Comparison of ENCODE assay signal across 22 cellular contexts in genomic region chr11:69148377-69148762, GRCh38. TPM values are rescaled to one million over a fixed set of nuclear protein-coding genes. Genes with fewer than 3 reads are reported as not detected.
A peak's percentile ranks its signal among the peaks of the same experiment; 100 is the strongest.
DNase-seq lines count a peak whose midpoint lies in the region; ATAC-seq, FAIRE-seq and TF ChIP-seq lines count a peak whose summit lies in the region.
"Had no signal": no experiment of that assay in that cellular context is flagged by ENCODE, and none has a peak within 500 bp of the region (broad histone marks: within the 10 kb centered on the region; RNA-seq: fewer than 3 reads in every experiment).

No MANE protein-coding gene starts in this region.

- H3K27me3 Mint-ChIP-seq in activated CD4-positive, alpha-beta T cell treated with anti-CD3 and anti-CD28 coated beads, Interleukin-2, amount 10 ng/mL, durations not matched to agents 7 days and 5 days, result peaks cover 3% of the 10 kb centered on the region

- no peak overlapping the region for H3K27ac ChIP-seq in H1 (ENCODE audit: low read depth, low read length)
- H3K27ac ChIP-seq: 22Rv1, A549, HL-60 had no signal

- TF ChIP-seq RAD21 in H1 (IDR thresholded peaks at IDR 0.05 in 1 of 2, conservative IDR thresholded peaks at IDR 0.05 in 1 of 2; ENCODE audit: low read depth in 2 of 2, low read length in 2 of 2), result no peak

- WGBS in H1 (ENCODE audit: extremely low coverage in 1 of 2, insufficient coverage in 1 of 2, insufficient read length in 1 of 2, insufficient replicate concordance in 2 of 2, low coverage in 1 of 2, low lambda C conversion rate in 2 of 2, missing lambda C conversion rate in 1 of 2), 2 experiments, result 99% methylated on average over 13 of the region's 13 CpGs; no CpG with 5 or more reads in 1 of the 2 experiments

- ATAC-seq in GM19455 (IDR thresholded peaks at IDR 0.05; ENCODE audit: unreplicated experiment) (no peak), GM21717 (IDR thresholded peaks at IDR 0.05; ENCODE audit: unreplicated experiment) (no peak)
- ATAC-seq: A549; CD8-positive, alpha-beta T cell had no signal

- H3K4me1 Mint-ChIP-seq in activated CD4-positive, alpha-beta T cell treated with anti-CD3 and anti-CD28 coated beads, Interleukin-2, amount 10 ng/mL, durations not matched to agents 7 days and 5 days, result no peaks in the 10 kb centered on the region

- H3K79me2 ChIP-seq in H1 (ENCODE audit: control insufficient read depth in 1 of 2, insufficient read depth in 2 of 2, low read length in 2 of 2), result no peaks in the 10 kb centered on the region

- TF ChIP-seq POLR2A in H1 (IDR thresholded peaks at IDR 0.05; ENCODE audit: control extremely low read depth in 1 of 2, low read depth in 2 of 2, low read length in 2 of 2), result no peak

- H3K79me1 ChIP-seq in H1 (ENCODE audit: low read depth, low read length), result no peaks in the 10 kb centered on the region

- no peak overlapping the region for H2BK20ac ChIP-seq in H1 (ENCODE audit: low read length)

- no peak overlapping the region for H2AFZ ChIP-seq in H1 (ENCODE audit: low read length)

- H3K23me2 ChIP-seq in H1 (ENCODE audit: low read depth, low read length), result no peaks in the 10 kb centered on the region

- H3K4me2 ChIP-seq in H1 (ENCODE audit: insufficient read depth in 1 of 2, low read depth in 2 of 2, low read length in 2 of 2), result no peak overlapping the region
- H3K4me2 ChIP-seq: A549 had no signal

- H4K20me1 ChIP-seq in H1 (replicated peaks in 1 of 2; ENCODE audit: control insufficient read depth in 1 of 2, insufficient read depth in 2 of 2, low read length in 2 of 2), result no peaks in the 10 kb centered on the region

- no peak overlapping the region for H3K9ac ChIP-seq in H1 (replicated peaks in 1 of 4; ENCODE audit: extremely low read depth in 1 of 4, low read depth in 3 of 4, low read length in 3 of 4)

- H3K4ac ChIP-seq in H1 (replicated peaks; ENCODE audit: insufficient read length, low read depth, low read length), result no peak overlapping the region

- peak overlapping the region; percentile 12; the same call in 1 of the 2 replicates for H4K8ac ChIP-seq in H1 (ENCODE audit: extremely low read depth, insufficient read depth, low read length)

- peaks cover 24% of the 10 kb centered on the region for H3K9me3 Mint-ChIP-seq in activated CD4-positive, alpha-beta T cell treated with anti-CD3 and anti-CD28 coated beads, Interleukin-2, amount 10 ng/mL, durations not matched to agents 7 days and 5 days

- H3K9me3 ChIP-seq in H1 (ENCODE audit: insufficient read depth in 2 of 2, low read depth in 1 of 2, low read length in 1 of 2), result peaks cover 13 to 16% of the 10 kb centered on the region in 2 experiments; a peak in 3 of 4 replicates

- H4K91ac ChIP-seq in H1 (replicated peaks; ENCODE audit: insufficient read length, low read length), result no peak overlapping the region

- POLR2A ChIA-PET in activated CD4-positive, alpha-beta T cell treated with anti-CD3 and anti-CD28 coated beads, Interleukin-2, amount 10 ng/mL, durations not matched to agents 7 days and 5 days (lab: Charles Lee), result no interaction called here
- POLR2A ChIA-PET in H1 (lab: Charles Lee; ENCODE audit: partially characterized antibody), result no interaction called here

- TF ChIP-seq CTCF in H1 (IDR thresholded peaks at IDR 0.05; ENCODE audit: control extremely low read depth in 1 of 3, insufficient read depth in 1 of 3, low read depth in 1 of 3, low read length in 3 of 3), result no peak

- H3K4me1 ChIP-seq in H1 (replicated peaks in 1 of 4; ENCODE audit: control insufficient read depth in 3 of 4, insufficient read depth in 4 of 4, low read length in 3 of 4), result peaks cover 0 to 10% (median 5%) of the 10 kb centered on the region in 4 experiments
- H3K4me1 ChIP-seq: A549 had no signal

- H4K5ac ChIP-seq in H1 (ENCODE audit: insufficient read length, low read depth, low read length), result no peak overlapping the region

- H3K27ac Mint-ChIP-seq in activated CD4-positive, alpha-beta T cell treated with anti-CD3 and anti-CD28 coated beads, Interleukin-2, amount 10 ng/mL, durations not matched to agents 7 days and 5 days, result peak overlapping the region; percentile 71
- H3K27ac Mint-ChIP-seq: CD8-positive, alpha-beta T cell; IgD-negative memory B cell had no signal

- H3K18ac ChIP-seq in H1 (ENCODE audit: extremely low read depth, low read length), result no peak overlapping the region

- H3K4me3 Mint-ChIP-seq in activated CD4-positive, alpha-beta T cell treated with anti-CD3 and anti-CD28 coated beads, Interleukin-2, amount 10 ng/mL, durations not matched to agents 7 days and 5 days, result no peak overlapping the region
- H3K4me3 Mint-ChIP-seq: CD8-positive, alpha-beta T cell had no signal

- intact Hi-C loops in posterior vena cava (cut with DNase I), result no loop called here

- H2BK5ac ChIP-seq in H1 (ENCODE audit: low read depth, low read length), result no peak overlapping the region

- no peak for FAIRE-seq in H1 (lab: Jason Lieb, UNC)
- FAIRE-seq: A549, GM19239, H54 had no signal

- H2BK15ac ChIP-seq in H1 (ENCODE audit: low read length), result no peak overlapping the region

- no peak overlapping the region for H3K56ac ChIP-seq in H1 (replicated peaks; ENCODE audit: insufficient read length, low read depth, low read length)

- H3K36me3 Mint-ChIP-seq in activated CD4-positive, alpha-beta T cell treated with anti-CD3 and anti-CD28 coated beads, Interleukin-2, amount 10 ng/mL, durations not matched to agents 7 days and 5 days (ENCODE audit: low read depth), result peaks cover 4% of the 10 kb centered on the region

- no peak for TF ChIP-seq EP300 in H1 (IDR thresholded peaks at IDR 0.05; ENCODE audit: borderline replicate concordance in 1 of 2, low read depth in 2 of 2, low read length in 2 of 2)

- no peak overlapping the region for H3K14ac ChIP-seq in H1 (ENCODE audit: insufficient read length)

- no peak for DNase-seq in activated CD4-positive, alpha-beta T cell treated with anti-CD3 and anti-CD28 coated beads, Interleukin-2, amount 10 ng/mL, durations not matched to agents 7 days and 5 days
- DNase-seq in activated CD4-positive, alpha-beta T cell treated with anti-CD3 and anti-CD28 coated beads for 48 hours, result no peak
- DNase-seq in H1 (ENCODE audit: low read depth in 1 of 2, low spot score in 2 of 2) (no peak), posterior vena cava (ENCODE audit: low spot score) (peak; percentile 56), NCI-H2081 (lab: John Stamatoyannopoulos, UW) (no peak), NCI-H1105 (lab: John Stamatoyannopoulos, UW) (no peak)
- DNase-seq: AML-193; Calu3; CD8-positive, alpha-beta T cell; DMS79 treated with DMSO at 0.1 percent for 48 hours; GF-D8; HCEC 1CT; KG1 had no signal

- H2AK5ac ChIP-seq in H1 (ENCODE audit: low read depth, low read length), result no peak overlapping the region

- H3K4me3 ChIP-seq in H1 (ENCODE audit: extremely low read depth in 1 of 4, insufficient read depth in 2 of 4, low read depth in 3 of 4, low read length in 4 of 4), result no peak overlapping the region
- H3K4me3 ChIP-seq: A549 had no signal

- no peaks in the 10 kb centered on the region for H3K36me3 ChIP-seq in H1 (ENCODE audit: control insufficient read depth in 2 of 4, insufficient read depth in 4 of 4, low read length in 3 of 4)

- no peaks in the 10 kb centered on the region for H3K27me3 ChIP-seq in H1 (replicated peaks in 1 of 4; ENCODE audit: control insufficient read depth in 3 of 4, extremely low read depth in 1 of 4, insufficient read depth in 3 of 4, low read length in 3 of 4)

- no peak overlapping the region for H3K23ac ChIP-seq in H1 (ENCODE audit: insufficient read length)

- H2BK12ac ChIP-seq in H1 (ENCODE audit: low read depth, low read length), result no peak overlapping the region

- CTCF ChIA-PET in activated CD4-positive, alpha-beta T cell treated with anti-CD3 and anti-CD28 coated beads, Interleukin-2, amount 10 ng/mL, durations not matched to agents 7 days and 5 days (lab: Charles Lee), result no interaction called here
- CTCF ChIA-PET in H1 (lab: Charles Lee; ENCODE audit: partially characterized antibody), result interaction anchor here (3.8 kb wide), 1 partner anchor 17 kb away, joined by 22 read pairs; no protein-coding TSS in a partner anchor

- no peak overlapping the region for H2BK120ac ChIP-seq in H1 (replicated peaks; ENCODE audit: low read depth, low read length)

TF ChIP-seq in H1, 55 proteins besides CTCF, POLR2A, EP300 and RAD21:
- no peak for TF ChIP-seq SIRT6 (IDR thresholded peaks at IDR 0.05; ENCODE audit: low read length)
- no peak for TF ChIP-seq YY1 (IDR thresholded peaks at IDR 0.05; ENCODE audit: low read depth, low read length)
- no peak for TF ChIP-seq RNF2 (IDR thresholded peaks at IDR 0.05; ENCODE audit: borderline replicate concordance, low read depth, low read length, missing control alignments, poor library complexity, severe bottlenecking)
- TF ChIP-seq POLR2AphosphoS5 (IDR thresholded peaks at IDR 0.05; ENCODE audit: low read depth, low read length), result no peak
- TF ChIP-seq CREB1 (IDR thresholded peaks at IDR 0.05), result no peak

RNA-seq across cellular contexts. Expression of gene SMIM38, which starts 7.4 kb away (rescaled TPM):
- under 1 TPM in 1 of 2 experiments, not detected in 1; 0.12 TPM for total RNA-seq in activated CD4-positive, alpha-beta T cell treated with anti-CD3 and anti-CD28 coated beads, Interleukin-2, amount 10 ng/mL, durations not matched to agents 7 days and 5 days
- total RNA-seq in H1 (2021; fragmentation: NEBNext Ultra II Directional; extraction: Animal tissue kit (Norgen Biotek cat#: 25700)), result 0.15 and 0.20 TPM in 2 replicates
- polyA plus RNA-seq in H1 (2011; rRNA removed), result 0.17 TPM in 2 replicates
- polyA plus RNA-seq in H1 (2011; cell fraction: cytosol; rRNA removed), result 0.13 TPM
- 1.6 TPM for polyA plus RNA-seq in H1 (2011; cell fraction: nucleus; rRNA removed)
- polyA plus RNA-seq in H1 (2012, experiment 1 of 2), result 0.26 to 0.81 TPM (median 0.35 TPM) in 4 replicates
- polyA plus RNA-seq in H1 (2012, experiment 2 of 2), result not detected
- polyA plus RNA-seq in H1 (2013, experiment 1 of 2), result 0.04 TPM
- 0.07 TPM for polyA plus RNA-seq in H1 (2013, experiment 2 of 2)
- polyA minus RNA-seq in H1 (2011; rRNA and poly(A)+ RNA removed), result 0.38 and 0.44 TPM in 2 replicates
- polyA minus RNA-seq in H1 (2011; cell fraction: cytosol; rRNA and poly(A)+ RNA removed), result 0.51 TPM
- polyA minus RNA-seq in H1 (2011; cell fraction: nucleus; rRNA and poly(A)+ RNA removed), result 0.60 TPM
- total RNA-seq in posterior vena cava, result 1 to 10 TPM in 1 of 2 donors, under 1 TPM in 1; 0.76 to 1.4 TPM
- total RNA-seq: CD8-positive, alpha-beta T cell; HT1080 had no signal
- polyA plus RNA-seq: IgD-negative memory B cell had no signal
